ENCODE assay signal across 29 cellular contexts in genomic region chr9:81293651-81294050, GRCh38.
"Had no signal": no experiment of that assay in that cellular context is flagged by ENCODE, and none has a peak within 500 bp of the region (broad histone marks: within the 10 kb centered on the region; RNA-seq: fewer than 3 reads in every experiment).

No MANE protein-coding gene starts in this region.

- H3K27me3 Mint-ChIP-seq: activated B cell treated with CpG ODN at 0.5 μM for 24 hours; activated naive CD4-positive, alpha-beta T cell treated with anti-CD3 and anti-CD28 coated beads, Interleukin-2, amount 10 ng/mL, durations not matched to agents 7 days and 5 days; activated naive CD8-positive, alpha-beta T cell treated with anti-CD3 and anti-CD28 coated beads, Interleukin-2, amount 10 ng/mL, durations not matched to agents 7 days and 5 days; central memory CD8-positive, alpha-beta T cell; dendritic cell treated with granulocyte-macrophage colony-stimulating factor and Interleukin-4, amounts not matched to agents 40 ng/mL and 50 ng/mL, for 4 days; T-helper 17 cell had no signal

- H3K27me3 ChIP-seq: ascending aorta, brain microvascular endothelial cell, esophagus squamous epithelium had no signal

- H3K4me3 Mint-ChIP-seq: activated B cell treated with CpG ODN at 0.5 μM for 24 hours; activated CD8-positive, alpha-beta T cell treated with anti-CD3 and anti-CD28 coated beads for 36 hours; activated naive CD4-positive, alpha-beta T cell treated with anti-CD3 and anti-CD28 coated beads, Interleukin-2, amount 10 ng/mL, durations not matched to agents 7 days and 5 days; activated naive CD8-positive, alpha-beta T cell treated with anti-CD3 and anti-CD28 coated beads, Interleukin-2, amount 10 ng/mL, durations not matched to agents 7 days and 5 days; activated T-cell treated with anti-CD3 and anti-CD28 coated beads, Interleukin-2, amount 50 U/mL, for 4 hours; central memory CD8-positive, alpha-beta T cell; dendritic cell treated with granulocyte-macrophage colony-stimulating factor and Interleukin-4, amounts not matched to agents 40 ng/mL and 50 ng/mL, for 4 days; T-helper 17 cell; T-helper 2 cell treated with Interferon-gamma antibody and Interleukin-4, amounts not matched to agents 5 μg/mL and 100 μg/mL, for 36 hours had no signal

- FAIRE-seq: bronchial epithelial cell had no signal

- H3K36me3 ChIP-seq: ascending aorta, brain microvascular endothelial cell, esophagus squamous epithelium, WERI-Rb-1 had no signal

- ATAC-seq: activated CD4-positive, CD25-positive, alpha-beta regulatory T cell treated with anti-CD3 and anti-CD28 coated beads, Interleukin-2, amount 50 U/mL, for 24 hours; activated CD8-positive, alpha-beta T cell treated with anti-CD3 and anti-CD28 coated beads for 36 hours; activated naive CD4-positive, alpha-beta T cell treated with anti-CD3 and anti-CD28 coated beads, Interleukin-2, amount 50 U/mL, for 72 hours; activated T-cell treated with anti-CD3 and anti-CD28 coated beads, Interleukin-2, amount 50 U/mL, for 4 hours; T-helper 17 cell had no signal

- H3K27ac Mint-ChIP-seq: activated B cell treated with CpG ODN at 0.5 μM for 24 hours; activated CD8-positive, alpha-beta T cell treated with anti-CD3 and anti-CD28 coated beads for 36 hours; activated naive CD4-positive, alpha-beta T cell treated with anti-CD3 and anti-CD28 coated beads, Interleukin-2, amount 10 ng/mL, durations not matched to agents 7 days and 5 days; activated naive CD4-positive, alpha-beta T cell treated with anti-CD3 and anti-CD28 coated beads, Interleukin-2, amount 50 U/mL, for 72 hours; activated naive CD8-positive, alpha-beta T cell treated with anti-CD3 and anti-CD28 coated beads, Interleukin-2, amount 10 ng/mL, durations not matched to agents 7 days and 5 days; dendritic cell treated with granulocyte-macrophage colony-stimulating factor and Interleukin-4, amounts not matched to agents 40 ng/mL and 50 ng/mL, for 4 days; T-helper 17 cell; T-helper 2 cell treated with Interferon-gamma antibody and Interleukin-4, amounts not matched to agents 5 μg/mL and 100 μg/mL, for 36 hours had no signal

- DNase-seq: activated B cell treated with CpG ODN at 0.5 μM for 24 hours; activated CD4-positive, alpha-beta T cell treated with anti-CD3 and anti-CD28 coated beads for 48 hours; activated CD4-positive, alpha-beta T cell treated with anti-CD3 and anti-CD28 coated beads, Interleukin-2, amount 50 U/mL, for 1 hour; activated CD4-positive, alpha-beta T cell treated with anti-CD3 and anti-CD28 coated beads, Interleukin-2, amount 50 U/mL, for 48 hours; activated CD8-positive, alpha-beta memory T cell treated with anti-CD3 and anti-CD28 coated beads for 24 hours; activated CD8-positive, alpha-beta T cell treated with anti-CD3 and anti-CD28 coated beads for 36 hours; activated gamma-delta T cell; activated naive CD4-positive, alpha-beta T cell; activated naive CD4-positive, alpha-beta T cell treated with anti-CD3 and anti-CD28 coated beads, Interleukin-2, amount 10 ng/mL, durations not matched to agents 7 days and 5 days; activated naive CD8-positive, alpha-beta T cell treated with anti-CD3 and anti-CD28 coated beads, Interleukin-2, amount 10 ng/mL, durations not matched to agents 7 days and 5 days; activated T-cell treated with anti-CD3 and anti-CD28 coated beads, Interleukin-2, amount 50 U/mL, for 4 hours; brain microvascular endothelial cell; dorsolateral prefrontal cortex; effector memory CD4-positive, alpha-beta T cell; esophagus squamous epithelium; head of caudate nucleus; T-helper 1 cell; T-helper 17 cell; T1000; WERI-Rb-1 had no signal

- H3K4me1 ChIP-seq: esophagus squamous epithelium had no signal

- H3K4me3 ChIP-seq: ascending aorta, coronary artery, dorsolateral prefrontal cortex, esophagus squamous epithelium had no signal

- H3K4me1 Mint-ChIP-seq: activated B cell treated with CpG ODN at 0.5 μM for 24 hours; activated naive CD4-positive, alpha-beta T cell treated with anti-CD3 and anti-CD28 coated beads, Interleukin-2, amount 10 ng/mL, durations not matched to agents 7 days and 5 days; activated naive CD8-positive, alpha-beta T cell treated with anti-CD3 and anti-CD28 coated beads, Interleukin-2, amount 10 ng/mL, durations not matched to agents 7 days and 5 days; central memory CD8-positive, alpha-beta T cell; T-helper 17 cell had no signal

- H3K27ac ChIP-seq: ascending aorta, brain microvascular endothelial cell, coronary artery, dorsolateral prefrontal cortex, epithelial cell of prostate, esophagus squamous epithelium, WERI-Rb-1 had no signal

- H3K9me3 Mint-ChIP-seq: activated B cell treated with CpG ODN at 0.5 μM for 24 hours had no signal

- H3K9me3 ChIP-seq: esophagus squamous epithelium had no signal

- H3K36me3 Mint-ChIP-seq: activated naive CD4-positive, alpha-beta T cell treated with anti-CD3 and anti-CD28 coated beads, Interleukin-2, amount 10 ng/mL, durations not matched to agents 7 days and 5 days; activated naive CD4-positive, alpha-beta T cell treated with anti-CD3 and anti-CD28 coated beads, Interleukin-2, amount 50 U/mL, for 72 hours; activated naive CD8-positive, alpha-beta T cell treated with anti-CD3 and anti-CD28 coated beads, Interleukin-2, amount 10 ng/mL, durations not matched to agents 7 days and 5 days had no signal
